20 cellular contexts compared by ENCODE assay signal in genomic region chr11:62418733-62419132, GRCh38. TPM values are rescaled to one million over a fixed set of nuclear protein-coding genes. Genes with fewer than 3 reads are reported as not detected.
DNase-seq lines count a peak whose midpoint lies in the region; ATAC-seq and TF ChIP-seq lines count a peak whose summit lies in the region.
"Had no signal": no experiment of that assay in that cellular context is flagged by ENCODE, and none has a peak within 500 bp of the region (broad histone marks: within the 10 kb centered on the region; RNA-seq: fewer than 3 reads in every experiment).

Gene SCGB1A1 (plus strand): TSS chr11:62419033. CDS start chr11:62419096, 63 bp downstream.

- peak within 1 kb of the TSS; percentile 59 to 81 (median 72) for H3K27ac ChIP-seq in transverse colon
- H3K27ac ChIP-seq: C4-2B, suprapubic skin had no signal

- DNase-seq in activated naive CD4-positive, alpha-beta T cell treated with anti-CD3 and anti-CD28 coated beads, Interleukin-2, amount 50 U/mL, for 72 hours (ENCODE audit: low spot score in 2 of 2), result no peak
- DNase-seq in activated naive CD4-positive, alpha-beta T cell treated with anti-CD3 and anti-CD28 coated beads, Interleukin-2, amount 10 ng/mL, durations not matched to agents 7 days and 5 days, result no peak
- no peak for DNase-seq in endothelial cell (ENCODE audit: low spot score)
- no peak for DNase-seq in nephron progenitor cell
- no peak for DNase-seq in transverse colon
- no peak for DNase-seq in GM13977 (ENCODE audit: low spot score)
- DNase-seq in HUDEP-2 (lab: John Stamatoyannopoulos, UW; ENCODE audit: unreplicated experiment in 76 of 76), result no peak
- DNase-seq: 8988T; activated naive CD4-positive, alpha-beta T cell treated with Interleukin-2 at 50 U/mL for 16 hours; DND-41; dorsolateral prefrontal cortex; left lung; naive thymus-derived CD4-positive, alpha-beta T cell; NCI-H187 treated with DMSO at 0.1 percent for 48 hours; T-helper 9 cell had no signal

- no peak for TF ChIP-seq EP300 in transverse colon (IDR thresholded peaks at IDR 0.05; ENCODE audit: low read depth)

- peak within 1 kb of the TSS; percentile 30 to 44 for H3K27ac Mint-ChIP-seq in activated naive CD4-positive, alpha-beta T cell treated with anti-CD3 and anti-CD28 coated beads, Interleukin-2, amount 50 U/mL, for 72 hours
- no peak within 1 kb of the TSS for H3K27ac Mint-ChIP-seq in activated naive CD4-positive, alpha-beta T cell treated with anti-CD3 and anti-CD28 coated beads, Interleukin-2, amount 10 ng/mL, durations not matched to agents 7 days and 5 days
- H3K27ac Mint-ChIP-seq in endothelial cell (ENCODE audit: unreplicated experiment) (peak within 1 kb of the TSS; percentile 0), nephron progenitor cell (peak within 1 kb of the TSS; percentile 8)

- no peak for TF ChIP-seq POLR2A in transverse colon (IDR thresholded peaks at IDR 0.05)

- no peaks in the 10 kb centered on the region for H3K9me3 ChIP-seq in transverse colon
- H3K9me3 ChIP-seq: left lung, suprapubic skin had no signal

- H3K36me3 Mint-ChIP-seq in activated naive CD4-positive, alpha-beta T cell treated with anti-CD3 and anti-CD28 coated beads, Interleukin-2, amount 50 U/mL, for 72 hours, result no peaks in the 10 kb centered on the region
- H3K36me3 Mint-ChIP-seq in activated naive CD4-positive, alpha-beta T cell treated with anti-CD3 and anti-CD28 coated beads, Interleukin-2, amount 10 ng/mL, durations not matched to agents 7 days and 5 days, result no peaks in the 10 kb centered on the region
- H3K36me3 Mint-ChIP-seq in endothelial cell (ENCODE audit: low read depth, unreplicated experiment) (no peaks in the 10 kb centered on the region), nephron progenitor cell (ENCODE audit: low read depth) (no peaks in the 10 kb centered on the region)
- H3K36me3 Mint-ChIP-seq: naive thymus-derived CD4-positive, alpha-beta T cell had no signal

- WGBS in transverse colon (ENCODE audit: low coverage in 1 of 2), 2 donors, result 69% methylated on average over 4 of the region's 4 CpGs; no CpG with 5 or more reads in 1 of the 2 donors

- intact Hi-C loops in transverse colon (cut with DNase I; ENCODE audit: low total_unique reads), result no loop called here

- CTCF ChIA-PET in activated naive CD4-positive, alpha-beta T cell treated with anti-CD3 and anti-CD28 coated beads, Interleukin-2, amount 10 ng/mL, durations not matched to agents 7 days and 5 days (lab: Charles Lee), result interaction anchor here (1.0 to 2.7 kb wide), 2 partner anchors 23 to 142 kb away, joined by 5 to 13 read pairs; no protein-coding TSS in a partner anchor

- peaks cover 48% of the 10 kb centered on the region for H3K27me3 Mint-ChIP-seq in activated naive CD4-positive, alpha-beta T cell treated with anti-CD3 and anti-CD28 coated beads, Interleukin-2, amount 10 ng/mL, durations not matched to agents 7 days and 5 days
- H3K27me3 Mint-ChIP-seq in endothelial cell (ENCODE audit: unreplicated experiment) (peaks cover 2% of the 10 kb centered on the region), nephron progenitor cell (ENCODE audit: low read depth, poor library complexity) (peaks cover 18% of the 10 kb centered on the region)

- in situ Hi-C loops in transverse colon (cut with MboI; ENCODE audit: low pct_ligation_motif_present in 1 of 4, low pct_unique_long_range_greater_than_20kb in 1 of 4, low sequenced_read_pairs in 3 of 4) (loop anchor here in 1 of 4 donors (25.0 kb wide), 1 partner anchor 269 kb away; the partner anchor contains the start of genes LRRN4CL and UBXN1), GM13977 (cut with MboI; ENCODE audit: low pct_unique_long_range_greater_than_20kb, low sequenced_read_pairs, unreplicated experiment) (loop anchor here (25.0 kb wide), 1 partner anchor 444 kb away; no protein-coding TSS in a partner anchor)

- H3K4me3 ChIP-seq in transverse colon, result no peak within 1 kb of the TSS
- H3K4me3 ChIP-seq: dorsolateral prefrontal cortex, left lung, suprapubic skin had no signal

- H3K36me3 ChIP-seq in transverse colon, result no peaks in the 10 kb centered on the region
- H3K36me3 ChIP-seq: left lung, suprapubic skin had no signal

- no peaks in the 10 kb centered on the region for H3K4me1 Mint-ChIP-seq in activated naive CD4-positive, alpha-beta T cell treated with anti-CD3 and anti-CD28 coated beads, Interleukin-2, amount 10 ng/mL, durations not matched to agents 7 days and 5 days
- H3K4me1 Mint-ChIP-seq in endothelial cell (ENCODE audit: unreplicated experiment) (peaks cover 29% of the 10 kb centered on the region), nephron progenitor cell (peaks cover 33% of the 10 kb centered on the region)

- no peaks in the 10 kb centered on the region for H3K9me3 Mint-ChIP-seq in activated naive CD4-positive, alpha-beta T cell treated with anti-CD3 and anti-CD28 coated beads, Interleukin-2, amount 50 U/mL, for 72 hours
- no peaks in the 10 kb centered on the region for H3K9me3 Mint-ChIP-seq in activated naive CD4-positive, alpha-beta T cell treated with anti-CD3 and anti-CD28 coated beads, Interleukin-2, amount 10 ng/mL, durations not matched to agents 7 days and 5 days
- H3K9me3 Mint-ChIP-seq in endothelial cell (ENCODE audit: unreplicated experiment) (no peaks in the 10 kb centered on the region), nephron progenitor cell (no peaks in the 10 kb centered on the region)
- H3K9me3 Mint-ChIP-seq: naive thymus-derived CD4-positive, alpha-beta T cell had no signal

- peaks cover 9 to 36% (median 14%) of the 10 kb centered on the region in 4 donors for H3K4me1 ChIP-seq in transverse colon

- H3K4me3 Mint-ChIP-seq in activated naive CD4-positive, alpha-beta T cell treated with anti-CD3 and anti-CD28 coated beads, Interleukin-2, amount 10 ng/mL, durations not matched to agents 7 days and 5 days, result no peak within 1 kb of the TSS
- H3K4me3 Mint-ChIP-seq in endothelial cell (ENCODE audit: unreplicated experiment) (peak within 1 kb of the TSS; percentile 1), nephron progenitor cell (no peak within 1 kb of the TSS)
- H3K4me3 Mint-ChIP-seq: naive thymus-derived CD4-positive, alpha-beta T cell had no signal

- no peaks in the 10 kb centered on the region for H3K27me3 ChIP-seq in transverse colon
- H3K27me3 ChIP-seq: dorsolateral prefrontal cortex, left lung, suprapubic skin had no signal

- no peak for ATAC-seq in activated naive CD4-positive, alpha-beta T cell treated with anti-CD3 and anti-CD28 coated beads, Interleukin-2, amount 50 U/mL, for 72 hours
- ATAC-seq in HG03039 (IDR thresholded peaks at IDR 0.05; ENCODE audit: unreplicated experiment), result no peak
- ATAC-seq: naive thymus-derived CD4-positive, alpha-beta T cell had no signal

- TF ChIP-seq CTCF in endothelial cell (IDR thresholded peaks at IDR 0.05; ENCODE audit: unreplicated experiment) (no peak), nephron progenitor cell (IDR thresholded peaks at IDR 0.05) (no peak), transverse colon (IDR thresholded peaks at IDR 0.05) (no peak), GM13977 (IDR thresholded peaks at IDR 0.05; ENCODE audit: extremely low read depth, insufficient read depth, missing control alignments) (no peak)

RNA-seq across cellular contexts. Expression of gene SCGB1A1, which starts in this region (rescaled TPM):
- not detected for total RNA-seq in activated naive CD4-positive, alpha-beta T cell treated with anti-CD3 and anti-CD28 coated beads, Interleukin-2, amount 50 U/mL, for 72 hours
- total RNA-seq in endothelial cell (ENCODE audit: unreplicated experiment), result 0.72 TPM
- not detected for total RNA-seq in transverse colon
- total RNA-seq: naive thymus-derived CD4-positive, alpha-beta T cell; NCI-H460; renal cortical epithelial cell; suprapubic skin had no signal
